ENCODE assay signal across 29 cellular contexts in the genomic region with DNA sequence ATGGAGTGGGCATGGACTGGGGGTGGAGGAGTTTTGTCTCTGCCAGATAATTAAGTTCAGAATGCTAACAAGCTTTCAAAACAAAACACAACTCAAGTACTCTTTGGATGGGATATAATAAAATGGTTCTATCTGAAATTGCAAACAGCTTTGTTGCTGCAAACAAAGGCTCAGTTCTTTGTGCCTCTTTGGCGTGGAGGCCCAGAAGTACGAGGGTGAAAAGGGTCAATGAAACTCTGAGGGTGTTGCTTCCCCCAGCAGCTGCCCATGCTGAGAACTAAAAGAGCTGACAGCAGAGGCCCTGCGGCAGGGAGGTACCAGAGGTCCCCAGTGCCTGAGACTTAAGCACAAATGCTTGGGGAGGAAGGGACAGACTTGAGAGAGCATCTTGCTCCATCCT. TPM values are rescaled to one million over a fixed set of nuclear protein-coding genes. Genes with fewer than 3 reads are reported as not detected.
"Had no signal": no experiment of that assay in that cellular context is flagged by ENCODE, and none has a peak within 500 bp of the region (broad histone marks: within the 10 kb centered on the region; RNA-seq: fewer than 3 reads in every experiment).

No MANE protein-coding gene starts in this region.

- H3K27me3 ChIP-seq: brain microvascular endothelial cell, pancreas, right lobe of liver, suprapubic skin, tibial nerve had no signal

- H3K27ac Mint-ChIP-seq: activated CD4-positive, alpha-beta memory T cell treated with anti-CD3 and anti-CD28 coated beads for 36 hours; activated T-cell treated with anti-CD3 and anti-CD28 coated beads, Interleukin-2, amount 50 U/mL, for 72 hours; dendritic cell treated with granulocyte-macrophage colony-stimulating factor and Interleukin-4, amounts not matched to agents 40 ng/mL and 50 ng/mL, for 4 days; immature natural killer cell; natural killer cell had no signal

- ATAC-seq: activated T-cell treated with anti-CD3 and anti-CD28 coated beads, Interleukin-2, amount 50 U/mL, for 72 hours; left lobe of liver; natural killer cell; pancreas; right lobe of liver; stimulated activated effector memory CD8-positive, alpha-beta T cell treated with anti-CD3 and anti-CD28 coated beads, Interleukin-12 subunit alpha, Interleukin-12 subunit beta, amount 100 ng/mL, for 72 hours; stimulated activated naive CD8-positive, alpha-beta T cell treated with anti-CD3 and anti-CD28 coated beads, Interleukin-15, amount 100 ng/mL, for 72 hours had no signal

- H3K27ac ChIP-seq: brain microvascular endothelial cell, neutrophil, pancreas, right lobe of liver, suprapubic skin, tibial nerve had no signal

- H3K36me3 Mint-ChIP-seq: activated CD4-positive, alpha-beta memory T cell treated with anti-CD3 and anti-CD28 coated beads for 36 hours; immature natural killer cell; natural killer cell; stimulated activated effector memory CD8-positive, alpha-beta T cell treated with anti-CD3 and anti-CD28 coated beads, Interleukin-12 subunit alpha, Interleukin-12 subunit beta, amount 100 ng/mL, for 72 hours had no signal

- H3K4me1 ChIP-seq: pancreas, right lobe of liver had no signal

- DNase-seq: activated CD4-positive, alpha-beta memory T cell treated with anti-CD3 and anti-CD28 coated beads for 36 hours; activated CD4-positive, alpha-beta T cell treated with anti-CD3 and anti-CD28 coated beads for 48 hours; activated gamma-delta T cell; activated naive CD4-positive, alpha-beta T cell treated with anti-CD3 and anti-CD28 coated beads, Interleukin-2, amount 50 U/mL, for 16 hours; activated T-cell treated with anti-CD3 and anti-CD28 coated beads, Interleukin-2, amount 50 U/mL, for 72 hours; aorta; brain microvascular endothelial cell; caudate nucleus; effector CD4-positive, alpha-beta T cell; immature natural killer cell; natural killer cell; pancreas; right lobe of liver; small intestine; stimulated activated CD4-positive, alpha-beta T cell treated with anti-CD3 and anti-CD28 coated beads, Interleukin-2, amount 100 ng/mL, for 24 hours; stimulated activated naive CD8-positive, alpha-beta T cell treated with anti-CD3 and anti-CD28 coated beads, Interleukin-15, amount 100 ng/mL, for 72 hours; T-helper 2 cell had no signal

- H3K9me3 ChIP-seq: neutrophil, pancreas, right lobe of liver, suprapubic skin, tibial nerve had no signal

- H3K9me3 Mint-ChIP-seq: activated CD4-positive, alpha-beta memory T cell treated with anti-CD3 and anti-CD28 coated beads for 36 hours; activated T-cell treated with anti-CD3 and anti-CD28 coated beads, Interleukin-2, amount 50 U/mL, for 72 hours; dendritic cell treated with granulocyte-macrophage colony-stimulating factor and Interleukin-4, amounts not matched to agents 40 ng/mL and 50 ng/mL, for 4 days; immature natural killer cell; natural killer cell; stimulated activated effector memory CD8-positive, alpha-beta T cell treated with anti-CD3 and anti-CD28 coated beads, Interleukin-12 subunit alpha, Interleukin-12 subunit beta, amount 100 ng/mL, for 72 hours; stimulated activated naive CD8-positive, alpha-beta T cell treated with anti-CD3 and anti-CD28 coated beads, Interleukin-15, amount 100 ng/mL, for 72 hours had no signal

- H3K36me3 ChIP-seq: brain microvascular endothelial cell, neutrophil, pancreas, right lobe of liver, suprapubic skin, tibial nerve had no signal

- H3K4me3 Mint-ChIP-seq: activated CD4-positive, alpha-beta memory T cell treated with anti-CD3 and anti-CD28 coated beads for 36 hours; activated T-cell treated with anti-CD3 and anti-CD28 coated beads, Interleukin-2, amount 50 U/mL, for 72 hours; dendritic cell treated with granulocyte-macrophage colony-stimulating factor and Interleukin-4, amounts not matched to agents 40 ng/mL and 50 ng/mL, for 4 days; immature natural killer cell; natural killer cell; stimulated activated effector memory CD8-positive, alpha-beta T cell treated with anti-CD3 and anti-CD28 coated beads, Interleukin-12 subunit alpha, Interleukin-12 subunit beta, amount 100 ng/mL, for 72 hours; stimulated activated naive CD8-positive, alpha-beta T cell treated with anti-CD3 and anti-CD28 coated beads, Interleukin-15, amount 100 ng/mL, for 72 hours had no signal

- H3K4me3 ChIP-seq: lung, pancreas, right lobe of liver, suprapubic skin, tibial nerve had no signal

- H3K4me1 Mint-ChIP-seq: immature natural killer cell, natural killer cell had no signal

RNA-seq across cellular contexts. Expression of a gene that starts 26.5 kb away (rescaled TPM):
- total RNA-seq: pulmonary artery endothelial cell had no signal

RNA-seq across cellular contexts. Expression of a gene that starts 39.1 kb away (rescaled TPM):
- total RNA-seq: activated CD4-positive, alpha-beta memory T cell treated with anti-CD3 and anti-CD28 coated beads for 36 hours; activated T-cell treated with anti-CD3 and anti-CD28 coated beads, Interleukin-2, amount 50 U/mL, for 72 hours; epithelial cell of proximal tubule; fibroblast of villous mesenchyme; glomerular endothelial cell; kidney epithelial cell; left lobe of liver; natural killer cell; pulmonary artery endothelial cell; right lobe of liver had no signal
